ENCODE assay signal across 10 cellular contexts in the genomic region with DNA sequence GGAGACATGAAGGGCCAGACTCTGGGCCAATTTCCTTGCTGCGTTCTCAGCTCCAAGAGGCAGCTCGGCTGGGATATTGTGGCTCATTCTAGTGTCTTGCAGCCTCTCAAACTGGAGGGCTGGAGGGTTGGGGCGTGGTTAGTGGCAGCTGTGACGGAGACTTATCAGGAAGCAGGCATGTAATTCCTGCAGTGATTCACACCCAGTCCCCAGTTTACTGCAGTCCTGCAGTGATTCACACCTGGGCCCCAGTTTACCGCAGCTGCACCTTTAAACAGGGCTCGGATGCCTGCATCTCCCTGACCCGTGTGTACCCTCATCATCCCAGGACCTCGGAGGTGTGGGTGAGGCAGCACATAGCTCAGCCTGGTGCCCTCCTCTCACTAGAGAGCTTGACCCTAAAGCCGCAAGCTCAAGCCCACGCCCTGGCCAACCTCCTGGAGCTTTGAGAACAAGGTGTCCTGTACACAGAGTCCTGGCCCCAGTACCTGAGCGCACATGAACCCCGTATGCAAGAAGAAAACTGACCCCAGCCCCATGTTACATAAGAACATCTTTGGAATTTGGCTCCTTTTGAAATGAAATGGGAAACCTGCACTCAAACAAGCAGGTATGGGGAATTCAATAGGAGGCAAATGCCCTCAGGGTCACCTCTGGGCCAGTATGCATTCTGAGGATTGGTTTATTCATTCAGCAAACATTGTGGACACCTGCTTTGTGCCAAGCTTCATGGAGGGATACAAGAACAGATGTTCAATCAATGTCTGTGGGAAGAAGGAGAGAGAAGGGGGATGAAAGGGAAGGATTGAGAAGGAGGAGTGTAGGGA. TPM values are rescaled to one million over a fixed set of nuclear protein-coding genes. Genes with fewer than 3 reads are reported as not detected.
DNase-seq lines count a peak whose midpoint lies in the region; ATAC-seq and TF ChIP-seq lines count a peak whose summit lies in the region.
"Had no signal": no experiment of that assay in that cellular context is flagged by ENCODE, and none has a peak within 500 bp of the region (broad histone marks: within the 10 kb centered on the region; RNA-seq: fewer than 3 reads in every experiment).

No MANE protein-coding gene starts in this region.

- TF ChIP-seq CTCF in CD4-positive, alpha-beta T cell (IDR thresholded peaks at IDR 0.05): no peak
- no peak for TF ChIP-seq CTCF in lower lobe of right lung (IDR thresholded peaks at IDR 0.05)
- TF ChIP-seq CTCF in CD14-positive monocyte (IDR thresholded peaks at IDR 0.05): no peak

- peaks cover 67% of the 10 kb centered on the region for H3K4me1 Mint-ChIP-seq in CD4-positive, alpha-beta T cell (ENCODE audit: low read depth)
- peaks cover 53% of the 10 kb centered on the region for H3K4me1 Mint-ChIP-seq in activated T-helper 17 cell treated with anti-CD3 and anti-CD28 coated beads, Interleukin-2, amount 50 U/mL, for 72 hours
- H3K4me1 Mint-ChIP-seq in CD14-positive monocyte: peaks cover 27% of the 10 kb centered on the region

- H3K27ac ChIP-seq in CD4-positive, alpha-beta T cell (ENCODE audit: low read depth, low read length): no peak overlapping the region
- peak overlapping the region; percentile 36 for H3K27ac ChIP-seq in lower lobe of right lung
- H3K27ac ChIP-seq: HL-60, VCaP had no signal

- H3K9me3 Mint-ChIP-seq in CD4-positive, alpha-beta T cell: no peaks in the 10 kb centered on the region
- H3K9me3 Mint-ChIP-seq in activated T-helper 17 cell treated with anti-CD3 and anti-CD28 coated beads, Interleukin-2, amount 50 U/mL, for 72 hours: no peaks in the 10 kb centered on the region
- peaks cover 0 to 5% (median 2%) of the 10 kb centered on the region in 7 donors for H3K9me3 Mint-ChIP-seq in CD14-positive monocyte

- peak overlapping the region; percentile 76 for H3K27ac Mint-ChIP-seq in CD4-positive, alpha-beta T cell
- H3K27ac Mint-ChIP-seq in activated T-helper 17 cell treated with anti-CD3 and anti-CD28 coated beads, Interleukin-2, amount 50 U/mL, for 72 hours: peak overlapping the region; percentile 87
- H3K27ac Mint-ChIP-seq in CD14-positive monocyte: peak overlapping the region in 2 of 7 donors; percentile 38 to 41

- H3K36me3 ChIP-seq in MG63 (no peaks in the 10 kb centered on the region), lower lobe of right lung (no peaks in the 10 kb centered on the region)

- intact Hi-C loops in CD4-positive, alpha-beta T cell (cut with DNase I, micrococcal nuclease): loop anchor here in 1 of 2 experiments (5.0 kb wide), 1 partner anchor 64 kb away; a partner anchor contains a TSS
- intact Hi-C loops in lower lobe of right lung (cut with DNase I) (no loop called here), CD14-positive monocyte (cut with micrococcal nuclease) (no loop called here)

- no peaks in the 10 kb centered on the region for H3K27me3 ChIP-seq in CD4-positive, alpha-beta T cell (ENCODE audit: control insufficient read depth, insufficient read depth, low read length)
- H3K27me3 ChIP-seq in MG63 (peaks cover 9% of the 10 kb centered on the region), lower lobe of right lung (ENCODE audit: low read depth) (no peaks in the 10 kb centered on the region)

- CTCF ChIA-PET in CD4-positive, alpha-beta T cell (lab: Charles Lee): interaction anchor here (1.5 kb wide), 1 partner anchor 65 kb away, joined by 5 read pairs; a partner anchor contains a TSS

- H3K4me3 Mint-ChIP-seq in CD4-positive, alpha-beta T cell: peak overlapping the region; percentile 59
- H3K4me3 Mint-ChIP-seq in activated T-helper 17 cell treated with anti-CD3 and anti-CD28 coated beads, Interleukin-2, amount 50 U/mL, for 72 hours: peak overlapping the region; percentile 94
- H3K4me3 Mint-ChIP-seq in CD14-positive monocyte: no peak overlapping the region

- peaks cover 51% of the 10 kb centered on the region for H3K4me1 ChIP-seq in lower lobe of right lung

- H3K27me3 Mint-ChIP-seq in CD4-positive, alpha-beta T cell: no peaks in the 10 kb centered on the region
- H3K27me3 Mint-ChIP-seq in activated T-helper 17 cell treated with anti-CD3 and anti-CD28 coated beads, Interleukin-2, amount 50 U/mL, for 72 hours: no peaks in the 10 kb centered on the region
- peaks cover 5 to 12% (median 7%) of the 10 kb centered on the region in 3 donors for H3K27me3 Mint-ChIP-seq in CD14-positive monocyte (ENCODE audit: low read depth in 3 of 3)

- DNase-seq in CD4-positive, alpha-beta T cell: peak in 2 of 10 experiments; percentile 25 to 47
- DNase-seq in MG63 (peak; percentile 25), lower lobe of right lung (no peak), CD14-positive monocyte (ENCODE audit: low spot score) (no peak)

- H3K36me3 Mint-ChIP-seq in CD4-positive, alpha-beta T cell (ENCODE audit: low read depth): peaks cover 13% of the 10 kb centered on the region
- peaks cover 33% of the 10 kb centered on the region for H3K36me3 Mint-ChIP-seq in activated T-helper 17 cell treated with anti-CD3 and anti-CD28 coated beads, Interleukin-2, amount 50 U/mL, for 72 hours (ENCODE audit: low read depth)
- H3K36me3 Mint-ChIP-seq in CD14-positive monocyte: peaks cover 0 to 2% of the 10 kb centered on the region in 2 donors

- no peaks in the 10 kb centered on the region for H3K9me3 ChIP-seq in CD4-positive, alpha-beta T cell (ENCODE audit: control insufficient read depth, low read length)
- no peaks in the 10 kb centered on the region for H3K9me3 ChIP-seq in MG63
- H3K9me3 ChIP-seq in lower lobe of right lung: no peaks in the 10 kb centered on the region

- ATAC-seq in CD4-positive, alpha-beta T cell (ENCODE audit: poor library complexity): no peak
- ATAC-seq in activated T-helper 17 cell treated with anti-CD3 and anti-CD28 coated beads, Interleukin-2, amount 50 U/mL, for 72 hours (replicated peaks): peak; percentile 53
- peak in 1 of 2 donors; percentile 47 for ATAC-seq in lower lobe of right lung
- no peak for ATAC-seq in GM19455 (IDR thresholded peaks at IDR 0.05; ENCODE audit: unreplicated experiment)
- no peak for ATAC-seq in HG03039 (IDR thresholded peaks at IDR 0.05; ENCODE audit: unreplicated experiment)
- ATAC-seq in HG03095 (IDR thresholded peaks at IDR 0.05; ENCODE audit: unreplicated experiment): no peak

- POLR2A ChIA-PET in CD4-positive, alpha-beta T cell (lab: Charles Lee): interaction anchor here (0.6 to 5.9 kb wide), 3 partner anchors 8 to 470 kb away, joined by 3 to 77 read pairs (median 4); no protein-coding TSS in a partner anchor

- H3K4me3 ChIP-seq in MG63: no peak overlapping the region
- H3K4me3 ChIP-seq in lower lobe of right lung: no peak overlapping the region

RNA-seq across cellular contexts. Expression of a gene that starts 55.3 kb away (rescaled TPM):
- total RNA-seq in CD4-positive, alpha-beta T cell: 1 to 10 TPM; 1.8 to 1.9 TPM
- total RNA-seq in MG63 (2014; rRNA removed; shearing (Covaris generic); ENCODE audit: low replicate concordance): 71.5 and 73.9 TPM in 2 replicates
- total RNA-seq in activated T-helper 17 cell treated with anti-CD3 and anti-CD28 coated beads, Interleukin-2, amount 50 U/mL, for 72 hours: 10 to 100 TPM; 15.9 to 18.3 TPM
- 0.71 TPM for total RNA-seq in lower lobe of right lung
- under 1 TPM in 1 of 2 donors, not detected in 1; 0.09 TPM for polyA plus RNA-seq in CD14-positive monocyte

Comparison
In these comparisons a context has a peak if more than half of its experiments do, and no peak if none do; other contexts are left out.
1. H3K4me3 Mint-ChIP-seq: peak in CD4-positive, alpha-beta T cell (single experiment) and activated T-helper 17 cell treated with anti-CD3 and anti-CD28 coated beads, Interleukin-2, amount 50 U/mL, for 72 hours (single experiment); none in CD14-positive monocyte (0 of 2).